ENCODE assay signal across 1 cellular context in the genomic region with DNA sequence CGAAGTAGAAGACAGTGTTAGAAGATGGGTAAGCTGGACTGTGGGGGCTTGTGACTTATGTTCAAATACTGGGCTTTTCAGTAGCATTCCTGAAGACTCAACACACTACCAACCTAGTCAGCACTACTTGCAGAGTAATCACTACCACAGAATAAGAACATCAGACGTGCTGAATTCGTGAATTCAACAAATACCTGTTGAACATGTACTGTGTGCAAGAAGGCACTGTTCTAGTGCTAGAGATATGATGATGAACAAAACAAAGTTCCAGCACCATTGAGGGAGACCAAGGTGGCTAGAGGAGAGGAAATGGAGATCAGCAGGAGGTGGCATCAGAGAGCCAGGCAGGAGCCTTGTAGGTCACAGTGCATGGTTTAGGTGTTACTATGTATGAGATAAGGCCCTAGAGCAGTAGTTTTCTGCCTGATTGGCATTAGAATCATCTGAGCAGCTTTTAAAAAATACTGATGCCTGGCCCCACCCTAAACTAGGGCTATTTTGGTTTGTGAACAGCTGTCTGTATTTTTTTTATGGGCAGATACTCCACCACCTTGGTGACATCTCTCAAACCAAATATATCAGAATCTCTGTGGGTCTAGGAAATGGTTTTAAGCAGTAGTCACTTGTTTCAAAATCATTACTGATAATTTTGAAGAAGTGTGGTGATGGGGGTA.
TF ChIP-seq lines count a peak whose summit lies in the region.

No MANE protein-coding gene starts in this region.

TF ChIP-seq in H1, 55 proteins besides CTCF, POLR2A, EP300 and RAD21 (continued from another document):
- TF ChIP-seq, protein P1, sequence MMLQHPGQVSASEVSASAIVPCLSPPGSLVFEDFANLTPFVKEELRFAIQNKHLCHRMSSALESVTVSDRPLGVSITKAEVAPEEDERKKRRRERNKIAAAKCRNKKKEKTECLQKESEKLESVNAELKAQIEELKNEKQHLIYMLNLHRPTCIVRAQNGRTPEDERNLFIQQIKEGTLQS (IDR thresholded peaks at IDR 0.05; ENCODE audit: insufficient read depth, low read depth, low read length): no peak
- TF ChIP-seq SUZ12 (IDR thresholded peaks at IDR 0.05; ENCODE audit: low read length) (no peak), SIN3A (conservative IDR thresholded peaks at IDR 0.05 in 1 of 2, IDR thresholded peaks at IDR 0.05 in 1 of 2; ENCODE audit: low read depth in 1 of 2, low read length in 2 of 2) (no peak), RBBP5 (IDR thresholded peaks at IDR 0.05; ENCODE audit: borderline replicate concordance, low read depth, low read length) (no peak), KDM1A (IDR thresholded peaks at IDR 0.05; ENCODE audit: borderline replicate concordance, low read length) (no peak), CTBP2 (IDR thresholded peaks at IDR 0.05; ENCODE audit: borderline replicate concordance, insufficient read depth, insufficient read length, low read length) (no peak), YY1 (IDR thresholded peaks at IDR 0.05; ENCODE audit: low read depth, low read length) (no peak), RNF2 (IDR thresholded peaks at IDR 0.05; ENCODE audit: borderline replicate concordance, low read depth, low read length, missing control alignments, poor library complexity, severe bottlenecking) (no peak)
